ENCODE assay signal across 8 cellular contexts in the genomic region with DNA sequence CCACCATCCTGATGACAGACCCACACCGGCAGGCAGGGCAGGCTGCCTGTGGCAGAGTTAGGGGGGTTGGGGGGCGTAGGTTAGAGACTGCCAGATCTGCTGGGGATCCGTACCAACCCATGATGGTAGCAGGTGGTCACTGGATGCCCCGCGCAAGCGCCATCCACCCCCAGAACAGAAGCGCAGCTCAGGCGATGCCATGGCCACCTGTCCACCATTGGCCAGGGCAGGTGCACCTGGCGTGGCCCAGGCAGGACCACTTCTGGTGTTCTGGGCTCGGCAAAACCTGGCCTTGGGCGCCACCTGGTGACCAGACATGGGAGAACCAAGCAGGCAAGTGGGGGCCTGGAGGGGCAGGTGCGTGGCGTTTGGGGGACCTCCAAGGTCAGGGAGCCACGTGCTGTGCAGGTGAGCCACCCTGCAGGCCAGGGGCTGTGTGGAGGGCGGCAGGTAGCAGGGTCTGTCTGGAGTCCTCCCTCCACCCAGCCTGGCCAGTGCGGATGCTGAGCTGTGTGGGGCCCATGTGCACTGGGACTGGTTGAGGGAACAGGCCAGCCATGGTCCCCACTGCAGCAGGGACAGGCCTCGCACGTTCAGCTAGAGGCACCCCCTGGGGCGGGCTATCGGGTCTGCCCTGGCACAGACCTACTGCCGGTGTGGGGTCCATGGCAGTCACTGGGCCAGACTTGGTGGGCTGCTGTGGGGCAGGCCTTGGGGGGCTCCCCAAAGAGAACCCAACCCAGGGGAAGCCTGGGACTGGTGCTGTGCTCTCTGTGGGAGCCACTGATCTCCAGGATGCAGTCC. TPM values are rescaled to one million over a fixed set of nuclear protein-coding genes. Genes with fewer than 3 reads are reported as not detected.
DNase-seq lines count a peak whose midpoint lies in the region; ATAC-seq and TF ChIP-seq lines count a peak whose summit lies in the region.

No MANE protein-coding gene starts in this region.

- H3K4me3 Mint-ChIP-seq in activated naive CD4-positive, alpha-beta T cell treated with anti-CD3 and anti-CD28 coated beads, Interleukin-2, amount 10 ng/mL, durations not matched to agents 7 days and 5 days: no peak overlapping the region

- DNase-seq in EH (ENCODE audit: low read depth) (peak; percentile 55), Kasumi-1 (lab: John Stamatoyannopoulos, UW) (peak; percentile 22 to 45), SK-N-DZ (ENCODE audit: low spot score) (peak; percentile 51), cardiac muscle cell (ENCODE audit: low read depth in 1 of 2, low spot score in 1 of 2) (peak; percentile 59 to 69), retina (peak; percentile 91)
- DNase-seq in activated naive CD4-positive, alpha-beta T cell treated with anti-CD3 and anti-CD28 coated beads, Interleukin-2, amount 10 ng/mL, durations not matched to agents 7 days and 5 days: peak; percentile 84

- H3K4me1 ChIP-seq in cardiac muscle cell (ENCODE audit: low read depth): peaks cover 6% of the 10 kb centered on the region

- H3K4me3 ChIP-seq in cardiac muscle cell: no peak overlapping the region

- no peaks in the 10 kb centered on the region for H3K9me3 ChIP-seq in cardiac muscle cell (ENCODE audit: low read depth)

- H3K4me1 Mint-ChIP-seq in activated naive CD4-positive, alpha-beta T cell treated with anti-CD3 and anti-CD28 coated beads, Interleukin-2, amount 10 ng/mL, durations not matched to agents 7 days and 5 days: no peaks in the 10 kb centered on the region

- H3K9me3 Mint-ChIP-seq in activated naive CD4-positive, alpha-beta T cell treated with anti-CD3 and anti-CD28 coated beads, Interleukin-2, amount 10 ng/mL, durations not matched to agents 7 days and 5 days: no peaks in the 10 kb centered on the region

- peaks cover 6% of the 10 kb centered on the region for H3K27me3 Mint-ChIP-seq in activated naive CD4-positive, alpha-beta T cell treated with anti-CD3 and anti-CD28 coated beads, Interleukin-2, amount 10 ng/mL, durations not matched to agents 7 days and 5 days

- H3K27ac Mint-ChIP-seq in activated naive CD4-positive, alpha-beta T cell treated with anti-CD3 and anti-CD28 coated beads, Interleukin-2, amount 10 ng/mL, durations not matched to agents 7 days and 5 days: no peak overlapping the region

- H3K27me3 ChIP-seq in cardiac muscle cell: no peaks in the 10 kb centered on the region

- H3K36me3 Mint-ChIP-seq in activated naive CD4-positive, alpha-beta T cell treated with anti-CD3 and anti-CD28 coated beads, Interleukin-2, amount 10 ng/mL, durations not matched to agents 7 days and 5 days: no peaks in the 10 kb centered on the region

- TF ChIP-seq CTCF in cardiac muscle cell (IDR thresholded peaks at IDR 0.05; ENCODE audit: low read depth, low read length): peak; percentile 80

- CTCF ChIA-PET in activated naive CD4-positive, alpha-beta T cell treated with anti-CD3 and anti-CD28 coated beads, Interleukin-2, amount 10 ng/mL, durations not matched to agents 7 days and 5 days (lab: Charles Lee): interaction anchor here (0.6 to 3.3 kb wide), 10 partner anchors 10 to 442 kb away, joined by 3 to 33 read pairs (median 4); no protein-coding TSS in a partner anchor

- ATAC-seq in GM19035 (IDR thresholded peaks at IDR 0.05; ENCODE audit: unreplicated experiment) (no peak), GM18870 (IDR thresholded peaks at IDR 0.05; ENCODE audit: unreplicated experiment) (no peak)

- no peaks in the 10 kb centered on the region for H3K36me3 ChIP-seq in cardiac muscle cell

- no peak overlapping the region for H3K27ac ChIP-seq in cardiac muscle cell

RNA-seq across cellular contexts. Expression of a gene that starts 15.6 kb away (rescaled TPM):
- polyA plus RNA-seq in SK-N-DZ (2014; cell fraction: cytosol; rRNA removed): 10.6 and 12.5 TPM in 2 replicates
- 6.9 and 7.6 TPM in 2 replicates for polyA plus RNA-seq in SK-N-DZ (2014; cell fraction: nucleus; rRNA removed)
- total RNA-seq in cardiac muscle cell: 17.4 and 17.6 TPM in 2 replicates
- 17.6 and 19.6 TPM in 2 replicates for polyA plus RNA-seq in cardiac muscle cell

RNA-seq across cellular contexts. Expression of a gene that starts 15.9 kb away (rescaled TPM):
- 12.2 and 20.0 TPM in 2 replicates for polyA plus RNA-seq in SK-N-DZ (2014; cell fraction: cytosol; rRNA removed)
- polyA plus RNA-seq in SK-N-DZ (2014; cell fraction: nucleus; rRNA removed): 3.6 and 11.8 TPM in 2 replicates
- 31.3 and 33.8 TPM in 2 replicates for total RNA-seq in cardiac muscle cell
- polyA plus RNA-seq in cardiac muscle cell: 68.2 and 69.3 TPM in 2 replicates

RNA-seq across cellular contexts. Expression of a gene that starts 17.9 kb away (rescaled TPM):
- 11.0 and 13.1 TPM in 2 replicates for polyA plus RNA-seq in SK-N-DZ (2014; cell fraction: cytosol; rRNA removed)
- 10.7 and 13.8 TPM in 2 replicates for polyA plus RNA-seq in SK-N-DZ (2014; cell fraction: nucleus; rRNA removed)
- 5.7 and 7.5 TPM in 2 replicates for total RNA-seq in cardiac muscle cell
- polyA plus RNA-seq in cardiac muscle cell: 5.6 and 7.4 TPM in 2 replicates

RNA-seq across cellular contexts. Expression of a gene that starts 24.2 kb away (rescaled TPM):
- polyA plus RNA-seq in SK-N-DZ (2014; cell fraction: cytosol; rRNA removed): 292 and 306 TPM in 2 replicates
- polyA plus RNA-seq in SK-N-DZ (2014; cell fraction: nucleus; rRNA removed): 803 and 868 TPM in 2 replicates
- total RNA-seq in cardiac muscle cell: 169 and 324 TPM in 2 replicates
- 177 and 327 TPM in 2 replicates for polyA plus RNA-seq in cardiac muscle cell

Comparison
In these comparisons a context has a peak if more than half of its experiments do, and no peak if none do; other contexts are left out.
1. DNase-seq: peak in every context shown above with its lines; median percentile 91 in retina; 84 in activated naive CD4-positive, alpha-beta T cell treated with anti-CD3 and anti-CD28 coated beads, Interleukin-2, amount 10 ng/mL, durations not matched to agents 7 days and 5 days; 64 in cardiac muscle cell; 55 in EH; 51 in SK-N-DZ; 34 in Kasumi-1.